In the genomic region with DNA sequence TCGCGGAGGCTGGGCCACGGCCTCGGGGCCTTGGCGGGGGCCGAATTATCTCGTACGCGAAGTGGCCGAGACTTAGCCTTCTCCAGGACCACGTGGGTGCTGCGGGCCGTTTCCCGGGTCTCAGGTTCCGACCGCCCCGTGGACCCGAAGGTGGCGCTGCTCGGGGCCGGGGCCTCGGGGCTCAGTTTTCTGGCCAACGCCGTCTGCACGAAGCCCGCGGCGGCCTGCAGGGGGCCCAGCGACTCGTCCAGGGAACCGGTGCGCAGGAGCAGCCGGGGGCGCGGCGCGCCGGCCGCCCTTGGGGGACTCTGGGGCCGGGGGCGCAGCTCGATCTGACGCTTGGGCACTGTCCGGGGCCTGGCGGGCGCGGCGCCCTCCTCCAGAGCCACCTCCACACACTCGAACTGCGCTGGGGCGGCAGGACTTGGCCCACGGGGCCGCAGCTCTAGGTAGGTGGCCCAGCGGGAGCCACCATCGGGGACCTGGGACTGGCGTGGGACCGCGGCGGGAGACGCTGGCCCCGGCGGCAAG, we compare ENCODE assay signal across 8 cellular contexts. TPM values are rescaled to one million over a fixed set of nuclear protein-coding genes. Genes with fewer than 3 reads are reported as not detected.
DNase-seq lines count a peak whose midpoint lies in the region; ATAC-seq and TF ChIP-seq lines count a peak whose summit lies in the region.

No MANE protein-coding gene starts in this region.

- H3K4me3 Mint-ChIP-seq in CD4-positive, CD25-positive, alpha-beta regulatory T cell: peak overlapping the region in 3 of 4 donors; percentile 63 to 91 (median 90)

- H3K4me2 ChIP-seq in PC-9: no peak overlapping the region

- no peaks in the 10 kb centered on the region for H4K20me1 ChIP-seq in PC-9 (ENCODE audit: insufficient read depth)

- intact Hi-C loops in left ventricle myocardium superior (cut with micrococcal nuclease) (no loop called here), PC-9 (cut with micrococcal nuclease; ENCODE audit: unreplicated experiment) (loop anchor here (5.0 kb wide), 1 partner anchor 52 kb away; a partner anchor contains a TSS)

- POLR2A ChIA-PET in PC-9 (lab: Charles Lee; ENCODE audit: unreplicated experiment): no interaction called here

- no peak overlapping the region for H3K27ac ChIP-seq in CD4-positive, CD25-positive, alpha-beta regulatory T cell (ENCODE audit: insufficient read depth, low read length, poor library complexity, severe bottlenecking)
- H3K27ac ChIP-seq in PC-9: no peak overlapping the region

- H3K27me3 Mint-ChIP-seq in CD4-positive, CD25-positive, alpha-beta regulatory T cell: peaks cover 4% of the 10 kb centered on the region

- H3K9me3 ChIP-seq in CD4-positive, CD25-positive, alpha-beta regulatory T cell (ENCODE audit: control insufficient read depth in 2 of 2, low read length in 2 of 2): no peaks in the 10 kb centered on the region
- H3K9me3 ChIP-seq in PC-9 (ENCODE audit: insufficient read depth, low read depth): no peaks in the 10 kb centered on the region

- H3K36me3 Mint-ChIP-seq in CD4-positive, CD25-positive, alpha-beta regulatory T cell: no peaks in the 10 kb centered on the region

- no peak overlapping the region for H2AFZ ChIP-seq in PC-9

- no peak for ATAC-seq in CD4-positive, CD25-positive, alpha-beta regulatory T cell (ENCODE audit: low read depth in 2 of 2)
- ATAC-seq in HG02885 (IDR thresholded peaks at IDR 0.05; ENCODE audit: poor library complexity, unreplicated experiment) (peak; percentile 17), left ventricle myocardium superior (peak; percentile 51), HG03520 (IDR thresholded peaks at IDR 0.05; ENCODE audit: unreplicated experiment) (no peak)

- no peaks in the 10 kb centered on the region for H3K79me2 ChIP-seq in PC-9 (ENCODE audit: low read depth)

- H3K9me3 Mint-ChIP-seq in CD4-positive, CD25-positive, alpha-beta regulatory T cell: peaks cover 0 to 2% (median 0%) of the 10 kb centered on the region in 7 donors

- CTCF ChIA-PET in PC-9 (lab: Charles Lee): no interaction called here

- no TSS peak for BruUV-seq in PC-9 (replicated peaks; lab: Mats Ljungman, UMichigan)

- peaks cover 51% of the 10 kb centered on the region for H3K4me1 ChIP-seq in CD4-positive, CD25-positive, alpha-beta regulatory T cell (ENCODE audit: control insufficient read depth, insufficient read depth, low read length, poor library complexity, severe bottlenecking)
- peaks cover 36% of the 10 kb centered on the region for H3K4me1 ChIP-seq in PC-9 (replicated peaks; ENCODE audit: insufficient read depth)

- no peaks in the 10 kb centered on the region for H3K27me3 ChIP-seq in CD4-positive, CD25-positive, alpha-beta regulatory T cell (ENCODE audit: control insufficient read depth, insufficient read depth, low read length)
- no peaks in the 10 kb centered on the region for H3K27me3 ChIP-seq in PC-9 (ENCODE audit: insufficient read depth, low read depth)

- peaks cover 0 to 40% (median 26%) of the 10 kb centered on the region in 4 donors for H3K4me1 Mint-ChIP-seq in CD4-positive, CD25-positive, alpha-beta regulatory T cell

- DNase-seq in CD4-positive, CD25-positive, alpha-beta regulatory T cell: peak; percentile 38 to 78 (median 53)
- DNase-seq in activated naive CD4-positive, alpha-beta T cell treated with Interleukin-2 at 50 U/mL for 16 hours: peak; percentile 63
- peak; percentile 78 for DNase-seq in left ventricle myocardium superior
- no peak for DNase-seq in skeletal muscle cell (ENCODE audit: low read depth)
- DNase-seq in PC-9: no peak
- no peak for DNase-seq in middle frontal gyrus (ENCODE audit: extremely low spot score, low spot score)

- H3K9me2 ChIP-seq in PC-9 (ENCODE audit: insufficient read depth): no peaks in the 10 kb centered on the region

- H3K36me3 ChIP-seq in CD4-positive, CD25-positive, alpha-beta regulatory T cell (ENCODE audit: control insufficient read depth, insufficient read depth, low read length): no peaks in the 10 kb centered on the region
- no peaks in the 10 kb centered on the region for H3K36me3 ChIP-seq in PC-9 (ENCODE audit: low read depth)

- H3F3A ChIP-seq in PC-9 (ENCODE audit: insufficient read depth, low read depth): peaks cover 26% of the 10 kb centered on the region; the same call in 1 of the 2 replicates

- no peak for TF ChIP-seq CTCF in PC-9 (conservative IDR thresholded peaks at IDR 0.05)

- H3K4me3 ChIP-seq in CD4-positive, CD25-positive, alpha-beta regulatory T cell (ENCODE audit: low read depth, low read length): peak overlapping the region; percentile 72
- peak overlapping the region; percentile 38 for H3K4me3 ChIP-seq in skeletal muscle cell (ENCODE audit: low read depth, low read length)
- H3K4me3 ChIP-seq in PC-9: no peak overlapping the region

- no peak overlapping the region for H3K27ac Mint-ChIP-seq in CD4-positive, CD25-positive, alpha-beta regulatory T cell

RNA-seq across cellular contexts. Expression of a gene that starts 0.7 kb away (rescaled TPM):
- 1.2 TPM for total RNA-seq in CD4-positive, CD25-positive, alpha-beta regulatory T cell
- under 1 TPM; 0.25 to 0.86 (median 0.59) TPM for polyA plus RNA-seq in CD4-positive, CD25-positive, alpha-beta regulatory T cell
- total RNA-seq in left ventricle myocardium superior: 56.5 TPM
- total RNA-seq in PC-9 (2021): 2.6 and 2.9 TPM in 2 replicates

RNA-seq across cellular contexts. Expression of a gene that starts 4.5 kb away (rescaled TPM):
- total RNA-seq in CD4-positive, CD25-positive, alpha-beta regulatory T cell: 2.2 TPM
- 1 to 10 TPM in 2 of 4 donors, under 1 TPM in 2; 0.39 to 1.7 (median 1.0) TPM for polyA plus RNA-seq in CD4-positive, CD25-positive, alpha-beta regulatory T cell
- total RNA-seq in left ventricle myocardium superior (1.6 TPM), PC-9 (2021) (0.50 and 0.52 TPM in 2 replicates)

RNA-seq across cellular contexts. Expression of a gene that starts 9.7 kb away (rescaled TPM):
- 4.4 TPM for total RNA-seq in CD4-positive, CD25-positive, alpha-beta regulatory T cell
- polyA plus RNA-seq in CD4-positive, CD25-positive, alpha-beta regulatory T cell: 1 to 10 TPM; 5.5 to 6.8 (median 6.1) TPM
- total RNA-seq in left ventricle myocardium superior (17.3 TPM), PC-9 (2021) (6.5 and 9.6 TPM in 2 replicates)

RNA-seq across cellular contexts. Expression of a gene that starts 11.1 kb away (rescaled TPM):
- not detected for total RNA-seq in CD4-positive, CD25-positive, alpha-beta regulatory T cell
- polyA plus RNA-seq in CD4-positive, CD25-positive, alpha-beta regulatory T cell: under 1 TPM in 2 of 4 donors, not detected in 2; 0.09 to 0.13 TPM
- total RNA-seq in left ventricle myocardium superior: not detected
- total RNA-seq in PC-9 (2021): 1.9 TPM in 2 replicates

RNA-seq across cellular contexts. Expression of a gene that starts 45.1 kb away (rescaled TPM):
- 8.2 TPM for total RNA-seq in CD4-positive, CD25-positive, alpha-beta regulatory T cell
- polyA plus RNA-seq in CD4-positive, CD25-positive, alpha-beta regulatory T cell: 1 to 10 TPM; 4.0 to 9.0 (median 5.1) TPM
- total RNA-seq in left ventricle myocardium superior (10.5 TPM), PC-9 (2021) (8.9 and 9.3 TPM in 2 replicates)

Comparison
In these comparisons a context has a peak if more than half of its experiments do, and no peak if none do; other contexts are left out.
1. ATAC-seq: peak in HG02885 (single experiment) and left ventricle myocardium superior (single experiment); none in CD4-positive, CD25-positive, alpha-beta regulatory T cell (0 of 2) and HG03520 (single experiment).
2. DNase-seq: peak in CD4-positive, CD25-positive, alpha-beta regulatory T cell (3 of 3), activated naive CD4-positive, alpha-beta T cell treated with Interleukin-2 at 50 U/mL for 16 hours (single experiment) and left ventricle myocardium superior (single experiment); none in skeletal muscle cell (single experiment), PC-9 (0 of 2) and middle frontal gyrus (single experiment).
3. RNA of a gene that starts 0.7 kb away (total RNA-seq): 56.5 TPM in left ventricle myocardium superior (single experiment); 2.6 to 2.9 TPM in PC-9 and 1.2 TPM in CD4-positive, CD25-positive, alpha-beta regulatory T cell (single experiment); every median in the first group is over 10 times any median in the second.